ENCODE assay signal across 22 cellular contexts in the genomic region with DNA sequence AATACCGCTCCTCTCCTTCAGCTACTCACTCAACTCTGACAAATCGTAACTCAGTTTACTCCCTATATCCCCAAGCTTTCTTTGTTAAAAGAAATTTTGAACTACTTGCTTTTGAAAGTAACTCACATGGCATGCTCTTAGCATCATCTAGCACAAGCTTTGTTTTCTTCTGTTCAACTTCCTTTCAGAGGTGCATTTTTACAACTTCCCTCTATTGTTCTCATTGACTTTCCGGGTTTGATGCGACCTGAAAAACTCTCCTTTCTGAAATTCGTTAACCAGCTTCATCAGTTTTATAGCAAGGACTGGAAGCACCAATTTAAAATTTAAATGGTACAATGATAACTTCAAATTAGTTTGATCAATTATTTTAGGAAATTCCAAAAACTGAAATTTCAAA.
DNase-seq lines count a peak whose midpoint lies in the region; TF ChIP-seq lines count a peak whose summit lies in the region.
"Had no signal": no experiment of that assay in that cellular context is flagged by ENCODE, and none has a peak within 500 bp of the region (broad histone marks: within the 10 kb centered on the region; RNA-seq: fewer than 3 reads in every experiment).

No MANE protein-coding gene starts in this region.

- no peaks in the 10 kb centered on the region for H3K9me2 ChIP-seq in OCI-LY1 (ENCODE audit: low read depth, low read length)

- no peak overlapping the region for H3K4me3 ChIP-seq in OCI-LY1 (ENCODE audit: low read depth, low read length, poor library complexity, severe bottlenecking)
- H3K4me3 ChIP-seq: A549; BLaER1 treated with 17β-estradiol and CSF1 and Interleukin-3, amounts not matched to agents 10 nM and 100 nM; GM12878; GM23338; HAP-1 had no signal

- no peaks in the 10 kb centered on the region for H3K9me3 ChIP-seq in OCI-LY1 (ENCODE audit: low read length)
- H3K9me3 ChIP-seq: BE2C, HAP-1 had no signal

- no peaks in the 10 kb centered on the region for H3K27me3 ChIP-seq in OCI-LY1 (ENCODE audit: insufficient read depth, low read length)
- H3K27me3 ChIP-seq: BE2C; BLaER1 treated with 17β-estradiol and CSF1 and Interleukin-3, amounts not matched to agents 10 nM and 100 nM had no signal

- H3K36me3 ChIP-seq in OCI-LY1 (ENCODE audit: insufficient read depth, low read length): no peaks in the 10 kb centered on the region
- H3K36me3 ChIP-seq: BE2C; BLaER1 treated with 17β-estradiol and CSF1 and Interleukin-3, amounts not matched to agents 10 nM and 100 nM; HAP-1 had no signal

- DNase-seq in dermis microvascular lymphatic vessel endothelial cell (ENCODE audit: low read depth in 2 of 2): peak; percentile 43 to 63
- DNase-seq in glomerular endothelial cell (ENCODE audit: extremely low read depth, low read depth, low spot score): peak; percentile 14
- no peak for DNase-seq in NCI-H2171 (lab: John Stamatoyannopoulos, UW)
- no peak for DNase-seq in posterior cingulate gyrus
- no peak for DNase-seq in NCI-H1436 (lab: John Stamatoyannopoulos, UW)
- DNase-seq: 8988T; ACHN; AML-193; BE2C; CD4-positive, alpha-beta T cell; CD8-positive, alpha-beta memory T cell; DMS 273 treated with DMSO at 0.1 percent for 48 hours; DMS79; EL; GDM1; HFFc6 had no signal

- no peak overlapping the region for H3K4me2 ChIP-seq in OCI-LY1 (ENCODE audit: low read length)
- H3K4me2 ChIP-seq: A549; BLaER1 treated with 17β-estradiol and CSF1 and Interleukin-3, amounts not matched to agents 10 nM and 100 nM; GM23338 had no signal

- no peak for TF ChIP-seq CTCF in OCI-LY1 (IDR thresholded peaks at IDR 0.05; ENCODE audit: low read length)

- H2AFZ ChIP-seq in OCI-LY1 (ENCODE audit: low read length): 0 out of 2 replicates have a peak overlapping the region, but pooled peaks have one; percentile 57
- H2AFZ ChIP-seq: GM23338 had no signal

- no peaks in the 10 kb centered on the region for H3K79me2 ChIP-seq in OCI-LY1 (ENCODE audit: insufficient read depth, low read length)

- intact Hi-C loops in posterior cingulate gyrus (cut with DNase I): no loop called here

- H3K27ac ChIP-seq in OCI-LY1 (ENCODE audit: low read depth, low read length, poor library complexity, severe bottlenecking): no peak overlapping the region
- H3K27ac ChIP-seq: A549; BLaER1 treated with 17β-estradiol and CSF1 and Interleukin-3, amounts not matched to agents 10 nM and 100 nM had no signal

- no peaks in the 10 kb centered on the region for H3F3A ChIP-seq in OCI-LY1 (ENCODE audit: insufficient read depth, low read length)

- H3K4me1 ChIP-seq in OCI-LY1 (ENCODE audit: insufficient read depth, low read length, severe bottlenecking): peaks cover 6% of the 10 kb centered on the region
- H3K4me1 ChIP-seq: A549; BE2C; BLaER1 treated with 17β-estradiol and CSF1 and Interleukin-3, amounts not matched to agents 10 nM and 100 nM had no signal

- H4K20me1 ChIP-seq in OCI-LY1 (ENCODE audit: insufficient read depth, low read length): no peaks in the 10 kb centered on the region
- H4K20me1 ChIP-seq: BLaER1 treated with 17β-estradiol and CSF1 and Interleukin-3, amounts not matched to agents 10 nM and 100 nM had no signal

- H3K9ac ChIP-seq in OCI-LY1 (ENCODE audit: low read length): no peak overlapping the region
- H3K9ac ChIP-seq: BLaER1 treated with 17β-estradiol and CSF1 and Interleukin-3, amounts not matched to agents 10 nM and 100 nM had no signal

Comparison
In these comparisons a context has a peak if more than half of its experiments do, and no peak if none do; other contexts are left out.
1. DNase-seq: peak in dermis microvascular lymphatic vessel endothelial cell (2 of 2) and glomerular endothelial cell (single experiment); none in NCI-H2171 (single experiment), posterior cingulate gyrus (0 of 10) and NCI-H1436 (single experiment).